ENCODE assay signal across 8 cellular contexts in genomic region chr13:55745828-55746227, GRCh38.
"Had no signal": no experiment of that assay in that cellular context is flagged by ENCODE, and none has a peak within 500 bp of the region (broad histone marks: within the 10 kb centered on the region; RNA-seq: fewer than 3 reads in every experiment).

No MANE protein-coding gene starts in this region.

- H3K9me3 Mint-ChIP-seq: GM23338, H9 had no signal

- DNase-seq: H9, HCEC 1CT, IMR-90 had no signal

- H3K4me1 Mint-ChIP-seq: GM23338 had no signal

- FAIRE-seq: H1, H54, HTR-8/SVneo, K562 had no signal

- H3K4me3 ChIP-seq: GM23338, K562 had no signal

- ATAC-seq: GM23338, K562 had no signal

- H3K4me3 Mint-ChIP-seq: GM23338, H9 had no signal

- H3K27ac Mint-ChIP-seq: GM23338 had no signal
